In genomic region chr15:76866716-76867321, GRCh38 we compare ENCODE assay signal across 7 cellular contexts. TPM values are rescaled to one million over a fixed set of nuclear protein-coding genes. Genes with fewer than 3 reads are reported as not detected.
DNase-seq lines count a peak whose midpoint lies in the region; ATAC-seq, FAIRE-seq and TF ChIP-seq lines count a peak whose summit lies in the region.

No MANE protein-coding gene starts in this region.

- no peaks in the 10 kb centered on the region for H3K9me2 ChIP-seq in Loucy (replicated peaks; ENCODE audit: low read depth, low read length)

- no peaks in the 10 kb centered on the region for H3K36me3 ChIP-seq in Loucy (ENCODE audit: insufficient read depth, low read length)
- no peaks in the 10 kb centered on the region for H3K36me3 ChIP-seq in K562 (ENCODE audit: control insufficient read depth, insufficient read depth, low read length)
- no peaks in the 10 kb centered on the region for H3K36me3 ChIP-seq in liver (ENCODE audit: control insufficient read depth in 4 of 4, insufficient read depth in 3 of 4, low read depth in 1 of 4, low read length in 3 of 4)

- DNase-seq in GM04504 (ENCODE audit: low read depth), result peak; percentile 18
- peak in 3 of 4 experiments; percentile 9 to 31 (median 10) for DNase-seq in K562 (ENCODE audit: extremely low read depth in 1 of 4, low spot score in 3 of 4)
- DNase-seq in GF-D8 (lab: John Stamatoyannopoulos, UW), result no peak
- DNase-seq in natural killer cell, result no peak

- no peaks in the 10 kb centered on the region for H3F3A ChIP-seq in Loucy (ENCODE audit: low read depth)

- H3K9me3 ChIP-seq in Loucy (ENCODE audit: insufficient read depth, low read depth, low read length), result no peaks in the 10 kb centered on the region
- H3K9me3 ChIP-seq in K562 (replicated peaks; ENCODE audit: control insufficient read depth, insufficient read depth, low read depth, low read length), result no peaks in the 10 kb centered on the region
- no peaks in the 10 kb centered on the region for H3K9me3 ChIP-seq in liver (ENCODE audit: control insufficient read depth in 4 of 4, low read length in 3 of 4)

- TF ChIP-seq CTCF in Loucy (conservative IDR thresholded peaks at IDR 0.05; ENCODE audit: low read length) (peak; percentile 79), K562 (IDR thresholded peaks at IDR 0.05 in 2 of 3, conservative IDR thresholded peaks at IDR 0.05 in 1 of 3; ENCODE audit: insufficient read depth in 2 of 3, low read depth in 1 of 3, low read length in 3 of 3) (peak; percentile 30 to 67 (median 33); a peak in 3 of 6 replicates), liver (IDR thresholded peaks at IDR 0.05; ENCODE audit: low read depth, low read length, missing input control) (peak; percentile 39), natural killer cell (IDR thresholded peaks at IDR 0.05) (no peak)

- H4K20me1 ChIP-seq in Loucy (ENCODE audit: insufficient read depth, low read length, poor library complexity, severe bottlenecking), result no peaks in the 10 kb centered on the region
- H4K20me1 ChIP-seq in K562 (replicated peaks; ENCODE audit: control insufficient read depth, insufficient read depth, low read length), result no peaks in the 10 kb centered on the region

- POLR2A ChIA-PET in K562 (lab: Yijun Ruan, JAX), result interaction anchor here (0.5 kb wide), 1 partner anchor 169 kb away, joined by 3 read pairs; no protein-coding TSS in a partner anchor

- no peaks in the 10 kb centered on the region for H3K27me3 ChIP-seq in Loucy (ENCODE audit: insufficient read depth, low read length, poor library complexity, severe bottlenecking)
- H3K27me3 ChIP-seq in K562 (ENCODE audit: control insufficient read depth in 2 of 2, insufficient read depth in 2 of 2, low read length in 2 of 2), result no peaks in the 10 kb centered on the region
- H3K27me3 ChIP-seq in liver (ENCODE audit: control insufficient read depth in 4 of 4, insufficient read depth in 4 of 4, low read length in 3 of 4), result no peaks in the 10 kb centered on the region

- H3K9ac ChIP-seq in Loucy (ENCODE audit: low read depth, low read length, poor library complexity, severe bottlenecking), result no peak overlapping the region
- no peak overlapping the region for H3K9ac ChIP-seq in K562 (ENCODE audit: insufficient read depth in 1 of 2, low read depth in 2 of 2, low read length in 2 of 2)
- no peak overlapping the region for H3K9ac ChIP-seq in liver (ENCODE audit: low read depth in 1 of 2, low read length in 2 of 2)

- ATAC-seq in K562 (peak; percentile 57; the same call in 1 of the 3 replicates), GM19463 (IDR thresholded peaks at IDR 0.05; ENCODE audit: unreplicated experiment) (no peak), natural killer cell (no peak)

- CTCF ChIA-PET in K562 (lab: Yijun Ruan, JAX; ENCODE audit: low intra/inter-chr PET ratio), result interaction anchor here (0.6 to 1.8 kb wide), 3 partner anchors 134 to 719 kb away, joined by 3 to 9 read pairs (median 3); no protein-coding TSS in a partner anchor

- no peaks in the 10 kb centered on the region for H3K9me3 Mint-ChIP-seq in natural killer cell

- TF ChIP-seq POLR2A in K562 (conservative IDR thresholded peaks at IDR 0.05), result no peak

- no TSS peak for BruUV-seq in K562 (replicated peaks; lab: Mats Ljungman, UMichigan)

- H3K4me3 Mint-ChIP-seq in natural killer cell, result no peak overlapping the region

- H3K9me1 ChIP-seq in K562 (ENCODE audit: control insufficient read depth, insufficient read depth, low read length), result no peaks in the 10 kb centered on the region

- no peak for TF ChIP-seq EP300 in K562 (IDR thresholded peaks at IDR 0.05; ENCODE audit: low read length)

- H3K79me2 ChIP-seq in Loucy (ENCODE audit: insufficient read depth, low read length) (no peaks in the 10 kb centered on the region), K562 (ENCODE audit: control insufficient read depth, insufficient read depth, low read length) (no peaks in the 10 kb centered on the region)

- H3K27ac ChIP-seq in K562 (ENCODE audit: extremely low read depth, low read depth, low read length) (no peak overlapping the region), liver (ENCODE audit: low read depth in 1 of 2, low read length in 2 of 2) (no peak overlapping the region)

- peaks cover 36 to 60% of the 10 kb centered on the region in 2 donors for H3K4me1 Mint-ChIP-seq in natural killer cell

- H3K36me3 Mint-ChIP-seq in natural killer cell, result no peaks in the 10 kb centered on the region

- no peaks in the 10 kb centered on the region for H3K27me3 Mint-ChIP-seq in natural killer cell (ENCODE audit: low read depth in 2 of 2)

- peak; percentile 56 for FAIRE-seq in K562 (lab: Jason Lieb, UNC)

- no peak overlapping the region for H3K27ac Mint-ChIP-seq in natural killer cell

- H2AFZ ChIP-seq in Loucy (ENCODE audit: low read length) (no peak overlapping the region), K562 (ENCODE audit: low read depth, low read length) (no peak overlapping the region)

- H3K4me2 ChIP-seq in Loucy (ENCODE audit: low read depth, low read length, poor library complexity, severe bottlenecking) (no peak overlapping the region), K562 (ENCODE audit: insufficient read depth, low read length) (no peak overlapping the region)

- H3K4me1 ChIP-seq in Loucy (ENCODE audit: insufficient read depth, low read length, poor library complexity, severe bottlenecking) (peaks cover 3% of the 10 kb centered on the region), K562 (replicated peaks in 1 of 2; ENCODE audit: control insufficient read depth in 2 of 2, insufficient read depth in 2 of 2, low read length in 2 of 2) (no peaks in the 10 kb centered on the region), liver (ENCODE audit: control insufficient read depth in 4 of 4, insufficient read depth in 4 of 4, low read length in 3 of 4) (no peaks in the 10 kb centered on the region)

- intact Hi-C loops in K562 (cut with micrococcal nuclease) (loop anchor here (2.0 to 10.0 kb wide), 2 partner anchors 532 to 676 kb away; partner anchors contain the start of gene ISL2), natural killer cell (cut with micrococcal nuclease) (loop anchor here (10.0 kb wide), 1 partner anchor 632 kb away; no protein-coding TSS in a partner anchor)

- no peak overlapping the region for H3K4me3 ChIP-seq in Loucy (ENCODE audit: low read length, poor library complexity, severe bottlenecking)
- H3K4me3 ChIP-seq in K562, result no peak overlapping the region
- no peak overlapping the region for H3K4me3 ChIP-seq in liver (ENCODE audit: low read depth in 1 of 3, low read length in 3 of 3)

- TF ChIP-seq RAD21 in K562 (CRISPR knock-in tag; conservative IDR thresholded peaks at IDR 0.05 in 1 of 2, IDR thresholded peaks at IDR 0.05 in 1 of 2), result peak; percentile 73
- TF ChIP-seq RAD21 in liver (IDR thresholded peaks at IDR 0.05), result peak; percentile 75 to 77

- in situ Hi-C loops in K562 (cut with MboI), result no loop called here

TF ChIP-seq in K562, 482 proteins besides CTCF, POLR2A, EP300 and RAD21 (continues in another document):
- TF ChIP-seq SMAD2 (IDR thresholded peaks at IDR 0.05; ENCODE audit: low read depth, low read length) (no peak), ARID2 (IDR thresholded peaks at IDR 0.05) (0 out of 2 replicates have a peak, but pooled peaks have one; percentile 7)

TF ChIP-seq in liver, 16 proteins besides CTCF, POLR2A, EP300 and RAD21 (continues in another document):
- no peak for TF ChIP-seq EGR1 (IDR thresholded peaks at IDR 0.05; ENCODE audit: low read depth in 2 of 2)
- no peak for TF ChIP-seq HNF4G (IDR thresholded peaks at IDR 0.05)
- TF ChIP-seq FOXA2 (IDR thresholded peaks at IDR 0.05), result no peak
- no peak for TF ChIP-seq REST (IDR thresholded peaks at IDR 0.05)

RNA-seq across cellular contexts. Expression of gene SCAPER, which starts 38.3 kb away (rescaled TPM):
- 6.0 and 20.4 TPM in 2 replicates for total RNA-seq in K562 (2011; cell fraction: chromatin; rRNA removed; ENCODE audit: low replicate concordance)
- 1.8 and 4.1 TPM in 2 replicates for total RNA-seq in K562 (2011; cell fraction: nucleolus; rRNA removed)
- 4.1 and 4.6 TPM in 2 replicates for total RNA-seq in K562 (2011; cell fraction: nucleoplasm; rRNA removed)
- total RNA-seq in K562 (2014; rRNA removed) (2.8 and 2.9 TPM in 2 replicates), K562 (2014; rRNA removed; fragmentation: Illumina TruSeq; extraction: Trizol) (5.7 and 7.9 TPM in 2 replicates), K562 (2015; rRNA removed; fragmentation: Illumina TruSeq; extraction: Trizol) (4.1 and 5.1 TPM in 2 replicates), K562 (2021) (5.0 and 7.3 TPM in 2 replicates), liver (10 to 100 TPM in 1 of 2 donors, 1 to 10 TPM in 1; 6.0 to 18.0 TPM), natural killer cell (10 to 100 TPM; 48.1 to 53.6 (median 51.8) TPM)
- polyA plus RNA-seq in K562 (2011; rRNA removed) (1.3 and 1.4 TPM in 2 replicates), K562 (2014; fragmentation: Illumina TruSeq; extraction: Trizol) (3.0 and 5.6 TPM in 2 replicates), K562 (2014; fragmentation: Nextera tagmentation; extraction: Ambion mirVana) (1 to 10 TPM; 3.0 to 3.2 TPM), K562 (2014; rRNA removed) (1.4 and 5.9 TPM in 2 replicates), liver (10 to 100 TPM in 1 of 2 donors, 1 to 10 TPM in 1; 3.3 to 13.9 TPM)
- polyA plus RNA-seq in K562 (2011; cell fraction: cytosol; rRNA removed), result 0.49 and 0.83 TPM in 2 replicates
- polyA plus RNA-seq in K562 (2011; cell fraction: nucleus; rRNA removed), result 1.5 and 1.7 TPM in 2 replicates
- 2.3 and 2.9 TPM in 2 replicates for polyA plus RNA-seq in K562 (2012)
- 2.9 and 6.4 TPM in 2 replicates for polyA minus RNA-seq in K562 (2011; rRNA and poly(A)+ RNA removed)
- polyA minus RNA-seq in K562 (2011; cell fraction: cytosol; rRNA and poly(A)+ RNA removed), result 1.8 and 3.0 TPM in 2 replicates
- polyA minus RNA-seq in K562 (2011; cell fraction: nucleus; rRNA and poly(A)+ RNA removed), result 4.8 and 13.6 TPM in 2 replicates

Comparison
In these comparisons a context has a peak if more than half of its experiments do, and no peak if none do; other contexts are left out.
1. DNase-seq: peak in GM04504 (single experiment) and K562 (3 of 4); none in GF-D8 (single experiment) and natural killer cell (single experiment).